Comparison of ENCODE assay signal across 28 cellular contexts in the genomic region with DNA sequence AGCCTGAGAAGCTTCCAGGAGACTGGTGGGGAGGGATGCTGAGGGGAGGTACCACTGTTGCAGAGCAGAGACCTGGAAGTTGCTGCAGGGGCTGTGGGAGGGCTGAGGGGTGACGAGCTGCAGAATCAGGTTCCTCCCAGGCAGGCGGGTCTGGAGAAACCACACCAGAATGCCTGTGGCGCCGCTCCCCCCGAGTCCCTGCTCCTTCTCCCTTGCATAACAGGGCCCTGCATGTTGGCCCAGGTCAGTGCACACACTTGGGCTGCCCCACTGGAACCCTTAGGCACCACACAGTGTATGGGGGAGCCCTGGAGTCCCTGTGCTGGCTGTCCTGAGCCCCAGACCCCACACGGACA.
A peak's percentile ranks its signal among the peaks of the same experiment; 100 is the strongest.
DNase-seq lines count a peak whose midpoint lies in the region; ATAC-seq, FAIRE-seq and TF ChIP-seq lines count a peak whose summit lies in the region.
"Had no signal": no experiment of that assay in that cellular context is flagged by ENCODE, and none has a peak within 500 bp of the region (broad histone marks: within the 10 kb centered on the region; RNA-seq: fewer than 3 reads in every experiment).

No MANE protein-coding gene starts in this region.

- peak overlapping the region; percentile 65 for H2BK15ac ChIP-seq in neuronal stem cell (ENCODE audit: low read length)

- no peaks in the 10 kb centered on the region for H3K36me3 Mint-ChIP-seq in CD4-positive, alpha-beta T cell (ENCODE audit: low read depth)
- no peaks in the 10 kb centered on the region for H3K36me3 Mint-ChIP-seq in astrocyte (ENCODE audit: low read depth, unreplicated experiment)
- H3K36me3 Mint-ChIP-seq: CD4-positive, alpha-beta memory T cell had no signal

- H3K4me3 ChIP-seq in BLaER1 treated with 17β-estradiol and CSF1 and Interleukin-3, amounts not matched to agents 10 nM and 100 nM = no peak overlapping the region
- H3K4me3 ChIP-seq in astrocyte (ENCODE audit: insufficient read depth, low read depth, low read length) (no peak overlapping the region), neuronal stem cell (ENCODE audit: low read length in 2 of 2) (no peak overlapping the region), SJCRH30 (no peak overlapping the region)
- H3K4me3 ChIP-seq: adrenal gland, esophagus muscularis mucosa, GM12878, heart right ventricle, K562, MG63 had no signal

- no peaks in the 10 kb centered on the region for H3K79me2 ChIP-seq in astrocyte (ENCODE audit: insufficient read depth, low read length)

- no peaks in the 10 kb centered on the region for H3K36me3 ChIP-seq in BLaER1 treated with 17β-estradiol and CSF1 and Interleukin-3, amounts not matched to agents 10 nM and 100 nM
- H3K36me3 ChIP-seq in astrocyte (ENCODE audit: insufficient read depth, low read length) = no peaks in the 10 kb centered on the region
- H3K36me3 ChIP-seq in neuronal stem cell (replicated peaks in 1 of 2; ENCODE audit: control insufficient read depth in 2 of 2, insufficient read depth in 2 of 2, low read length in 2 of 2) = peaks cover 0 to 1% of the 10 kb centered on the region in 2 donors
- H3K36me3 ChIP-seq in SJCRH30 = no peaks in the 10 kb centered on the region
- H3K36me3 ChIP-seq: adrenal gland, esophagus muscularis mucosa, heart right ventricle, MG63 had no signal

- no peak overlapping the region for H3K9ac ChIP-seq in BLaER1 treated with 17β-estradiol and CSF1 and Interleukin-3, amounts not matched to agents 10 nM and 100 nM
- H3K9ac ChIP-seq in astrocyte (ENCODE audit: low read length) (no peak overlapping the region), neuronal stem cell (ENCODE audit: low read depth, low read length, poor library complexity) (no peak overlapping the region)

- no peak for TF ChIP-seq CTCF in CD4-positive, alpha-beta T cell (IDR thresholded peaks at IDR 0.05)
- no peak for TF ChIP-seq CTCF in astrocyte (IDR thresholded peaks at IDR 0.05; ENCODE audit: insufficient read depth, low read depth, low read length)

- DNase-seq in CD4-positive, alpha-beta T cell = no peak
- DNase-seq in astrocyte (ENCODE audit: low read depth) (no peak), neuronal stem cell (ENCODE audit: low spot score) (no peak), SJCRH30 (no peak), inferior parietal cortex (ENCODE audit: extremely low spot score) (no peak), ureter (ENCODE audit: low spot score) (no peak)
- DNase-seq: activated CD4-positive, alpha-beta T cell treated with anti-CD3 and anti-CD28 coated beads for 48 hours; activated gamma-delta T cell treated with Interleukin-2 at 50 U/mL for 16 hours; activated T-cell treated with anti-CD3 and anti-CD28 coated beads, Interleukin-2, amount 50 U/mL, for 4 hours; CD4-positive, alpha-beta memory T cell; cortex of kidney; EL; foreskin keratinocyte; heart right ventricle; MG63; NCI-H1436; NCI-H748 treated with DMSO at 0.1 percent for 48 hours; nucleus accumbens; small intestine; stimulated activated CD4-positive, alpha-beta T cell treated with anti-CD3 and anti-CD28 coated beads, Interleukin-2, amount 100 ng/mL, for 24 hours; trophoblast cell had no signal

- no CpG with 5 or more reads among the region's 6 CpGs for WGBS in neuronal stem cell (ENCODE audit: extremely low coverage in 2 of 2, insufficient read length in 2 of 2, insufficient replicate concordance in 1 of 2), 2 donors

- POLR2A ChIA-PET in CD4-positive, alpha-beta T cell (lab: Charles Lee) = interaction anchor here (1.1 to 5.3 kb wide), 4 partner anchors 7 to 18 kb away, joined by 3 to 58 read pairs (median 4); no protein-coding TSS in a partner anchor

- no peak overlapping the region for H3K27ac ChIP-seq in BLaER1 treated with 17β-estradiol and CSF1 and Interleukin-3, amounts not matched to agents 10 nM and 100 nM
- H3K27ac ChIP-seq in CD4-positive, alpha-beta T cell (ENCODE audit: low read depth, low read length) = no peak overlapping the region
- H3K27ac ChIP-seq in astrocyte (ENCODE audit: low read depth, low read length) (no peak overlapping the region), neuronal stem cell (replicated peaks; ENCODE audit: low read length) (no peak overlapping the region), SJCRH30 (no peak overlapping the region)
- H3K27ac ChIP-seq: esophagus muscularis mucosa, foreskin keratinocyte, VCaP had no signal

- no peak overlapping the region for H4K91ac ChIP-seq in neuronal stem cell (ENCODE audit: low read depth, low read length, poor library complexity)

- H3K27me3 Mint-ChIP-seq in CD4-positive, alpha-beta T cell = no peaks in the 10 kb centered on the region
- no peaks in the 10 kb centered on the region for H3K27me3 Mint-ChIP-seq in astrocyte (ENCODE audit: low read depth, unreplicated experiment)
- H3K27me3 Mint-ChIP-seq: CD4-positive, alpha-beta memory T cell had no signal

- H3K4me2 ChIP-seq in BLaER1 treated with 17β-estradiol and CSF1 and Interleukin-3, amounts not matched to agents 10 nM and 100 nM = peak overlapping the region; percentile 59 to 95 (median 80); a peak in 18 of 22 replicates
- H3K4me2 ChIP-seq in astrocyte (ENCODE audit: low read length) = peak overlapping the region; percentile 53
- no peak overlapping the region for H3K4me2 ChIP-seq in neuronal stem cell (ENCODE audit: insufficient read depth, low read length, poor library complexity, severe bottlenecking)

- no peaks in the 10 kb centered on the region for H3K79me1 ChIP-seq in neuronal stem cell (ENCODE audit: low read depth, low read length)

- H3K27me3 ChIP-seq in BLaER1 treated with 17β-estradiol and CSF1 and Interleukin-3, amounts not matched to agents 10 nM and 100 nM = peaks cover 0 to 16% (median 0%) of the 10 kb centered on the region in 11 experiments; a peak in 4 of 22 replicates
- H3K27me3 ChIP-seq in CD4-positive, alpha-beta T cell (ENCODE audit: control insufficient read depth, insufficient read depth, low read length) = no peaks in the 10 kb centered on the region
- no peaks in the 10 kb centered on the region for H3K27me3 ChIP-seq in astrocyte (ENCODE audit: insufficient read depth, low read length)
- H3K27me3 ChIP-seq in neuronal stem cell (ENCODE audit: control insufficient read depth in 3 of 3, insufficient read depth in 3 of 3, low read depth in 1 of 3, low read length in 3 of 3) = no peaks in the 10 kb centered on the region
- no peaks in the 10 kb centered on the region for H3K27me3 ChIP-seq in SJCRH30
- H3K27me3 ChIP-seq: adrenal gland, esophagus muscularis mucosa, foreskin keratinocyte, heart right ventricle, MG63 had no signal

- H3K18ac ChIP-seq in neuronal stem cell (ENCODE audit: low read length) = peak overlapping the region; percentile 95

- CTCF ChIA-PET in CD4-positive, alpha-beta T cell (lab: Charles Lee) = no interaction called here

- no peaks in the 10 kb centered on the region for H3K9me3 Mint-ChIP-seq in CD4-positive, alpha-beta T cell
- H3K9me3 Mint-ChIP-seq in astrocyte (ENCODE audit: unreplicated experiment) = peaks cover 1% of the 10 kb centered on the region
- H3K9me3 Mint-ChIP-seq: activated T-cell treated with anti-CD3 and anti-CD28 coated beads, Interleukin-2, amount 50 U/mL, for 4 hours; CD4-positive, alpha-beta memory T cell had no signal

- peak overlapping the region; percentile 72 for H2BK120ac ChIP-seq in neuronal stem cell (ENCODE audit: low read depth, low read length)

- no peaks in the 10 kb centered on the region for H4K20me1 ChIP-seq in BLaER1 treated with 17β-estradiol and CSF1 and Interleukin-3, amounts not matched to agents 10 nM and 100 nM
- no peaks in the 10 kb centered on the region for H4K20me1 ChIP-seq in astrocyte (ENCODE audit: insufficient read depth, low read length)

- H3K4me1 Mint-ChIP-seq in CD4-positive, alpha-beta T cell (ENCODE audit: low read depth) = peaks cover 87% of the 10 kb centered on the region
- H3K4me1 Mint-ChIP-seq in astrocyte (ENCODE audit: low read depth, unreplicated experiment) = no peaks in the 10 kb centered on the region

- H4K8ac ChIP-seq in neuronal stem cell (ENCODE audit: low read depth, low read length) = no peak overlapping the region

- peak overlapping the region; percentile 43 for H2BK5ac ChIP-seq in neuronal stem cell (ENCODE audit: low read length)

- peak overlapping the region; percentile 27 for H3K4ac ChIP-seq in neuronal stem cell (ENCODE audit: low read length)

- H3K27ac Mint-ChIP-seq in CD4-positive, alpha-beta T cell = peak overlapping the region; percentile 87
- H3K27ac Mint-ChIP-seq in astrocyte (ENCODE audit: unreplicated experiment) = no peak overlapping the region

- FAIRE-seq in astrocyte (lab: Jason Lieb, UNC) = no peak
- FAIRE-seq: bronchial epithelial cell, GM12878, K562, small intestine had no signal

- no peak overlapping the region for H2AFZ ChIP-seq in astrocyte (ENCODE audit: low read depth, low read length)
- no peak overlapping the region for H2AFZ ChIP-seq in neuronal stem cell (ENCODE audit: low read length)

- peak overlapping the region; percentile 99 for H2AK5ac ChIP-seq in neuronal stem cell (ENCODE audit: low read depth, low read length)

- ATAC-seq in CD4-positive, alpha-beta T cell (ENCODE audit: poor library complexity) = no peak
- ATAC-seq: foreskin keratinocyte, GM12878, K562 had no signal

- peak overlapping the region; percentile 22 for H3K14ac ChIP-seq in neuronal stem cell (ENCODE audit: low read length)

- intact Hi-C loops in CD4-positive, alpha-beta T cell (cut with DNase I, micrococcal nuclease) = no loop called here

- H3K4me1 ChIP-seq in BLaER1 treated with 17β-estradiol and CSF1 and Interleukin-3, amounts not matched to agents 10 nM and 100 nM = peaks cover 44 to 62% (median 53%) of the 10 kb centered on the region in 10 experiments
- H3K4me1 ChIP-seq in astrocyte (ENCODE audit: insufficient read depth, low read length) = peaks cover 4% of the 10 kb centered on the region
- peaks cover 5 to 13% of the 10 kb centered on the region in 2 donors for H3K4me1 ChIP-seq in neuronal stem cell (ENCODE audit: control insufficient read depth in 2 of 2, insufficient read depth in 1 of 2, low read depth in 1 of 2, low read length in 2 of 2)
- no peaks in the 10 kb centered on the region for H3K4me1 ChIP-seq in SJCRH30
- H3K4me1 ChIP-seq: adrenal gland, foreskin keratinocyte had no signal

- H3K23ac ChIP-seq in neuronal stem cell (ENCODE audit: low read depth, low read length, poor library complexity) = no peak overlapping the region

- peaks cover 0 to 17% (median 4%) of the 10 kb centered on the region in 11 experiments; a peak in 8 of 22 replicates for H3K9me3 ChIP-seq in BLaER1 treated with 17β-estradiol and CSF1 and Interleukin-3, amounts not matched to agents 10 nM and 100 nM (replicated peaks in 1 of 11)
- no peaks in the 10 kb centered on the region for H3K9me3 ChIP-seq in CD4-positive, alpha-beta T cell (ENCODE audit: control insufficient read depth, low read length)
- H3K9me3 ChIP-seq in astrocyte (ENCODE audit: insufficient read depth, low read depth, low read length) (no peaks in the 10 kb centered on the region), neuronal stem cell (replicated peaks in 1 of 2; ENCODE audit: control insufficient read depth in 2 of 2, insufficient read depth in 1 of 2, low read depth in 1 of 2, low read length in 2 of 2) (peaks cover 0 to 2% of the 10 kb centered on the region in 2 donors), SJCRH30 (replicated peaks) (no peaks in the 10 kb centered on the region)
- H3K9me3 ChIP-seq: adrenal gland, esophagus muscularis mucosa, heart right ventricle, MG63 had no signal

- no peak overlapping the region for H3K4me3 Mint-ChIP-seq in CD4-positive, alpha-beta T cell
- H3K4me3 Mint-ChIP-seq in astrocyte (ENCODE audit: unreplicated experiment) = no peak overlapping the region
- H3K4me3 Mint-ChIP-seq: activated T-cell treated with anti-CD3 and anti-CD28 coated beads, Interleukin-2, amount 50 U/mL, for 4 hours had no signal

- no peak overlapping the region for H2BK12ac ChIP-seq in neuronal stem cell (ENCODE audit: low read length)
